ENCODE assay signal across 8 cellular contexts in the genomic region with DNA sequence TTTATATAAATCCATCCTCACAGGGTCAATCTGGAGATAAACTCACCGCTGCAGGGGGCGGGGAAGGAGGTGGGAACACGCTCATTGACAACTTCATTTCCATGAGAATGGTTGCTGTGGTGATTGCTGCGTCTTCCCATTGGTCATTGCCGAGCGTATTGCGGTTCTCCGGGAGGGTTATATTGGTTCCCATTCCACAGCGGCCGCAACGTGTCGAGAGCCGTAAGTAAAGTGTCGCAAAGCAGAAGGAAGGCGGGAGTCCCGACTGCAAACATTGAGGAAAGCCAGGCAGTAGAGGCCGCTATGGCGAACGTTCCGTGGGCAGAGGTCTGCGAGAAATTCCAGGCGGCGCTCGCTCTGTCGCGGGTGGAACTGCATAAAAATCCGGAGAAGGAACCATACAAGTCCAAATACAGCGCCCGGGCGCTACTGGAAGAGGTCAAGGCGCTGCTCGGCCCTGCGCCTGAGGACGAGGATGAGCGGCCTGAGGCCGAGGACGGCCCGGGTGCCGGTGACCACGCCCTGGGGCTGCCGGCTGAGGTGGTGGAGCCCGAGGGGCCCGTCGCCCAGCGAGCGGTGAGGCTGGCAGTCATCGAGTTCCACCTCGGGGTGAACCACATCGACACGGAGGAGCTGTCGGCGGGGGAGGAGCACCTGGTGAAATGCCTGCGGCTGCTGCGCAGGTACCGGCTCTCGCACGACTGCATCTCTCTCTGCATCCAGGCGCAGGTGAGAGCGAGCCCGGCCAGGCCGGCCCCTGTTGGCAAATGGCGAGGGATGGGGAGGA. TPM values are rescaled to one million over a fixed set of nuclear protein-coding genes. Genes with fewer than 3 reads are reported as not detected.
DNase-seq lines count a peak whose midpoint lies in the region; ATAC-seq and TF ChIP-seq lines count a peak whose summit lies in the region.

Gene KIFBP (plus strand): TSS at position 274 of the 787 bp plus-strand sequence. CDS start 30 bp downstream, at position 304.

- ATAC-seq in GM18505 (IDR thresholded peaks at IDR 0.05; ENCODE audit: unreplicated experiment) (peak; percentile 81), HG02970 (IDR thresholded peaks at IDR 0.05; ENCODE audit: low FRiP score, unreplicated experiment) (peak; percentile 85), aorta (ENCODE audit: low FRiP score) (peak; percentile 97)

- peak; percentile 61 for TF ChIP-seq CTCF in astrocyte of the cerebellum (IDR thresholded peaks at IDR 0.05; ENCODE audit: low read depth, low read length, missing control alignments)

- intact Hi-C loops in aorta (cut with DNase I) = loop anchor here in 1 of 2 donors (2.0 kb wide), 2 partner anchors 32 to 104 kb away; partner anchors contain the start of gene DDX21

- DNase-seq in NCI-H187 treated with DMSO at 0.1 percent for 48 hours (lab: John Stamatoyannopoulos, UW) (peak; percentile 83), T-helper 9 cell (peak; percentile 69), astrocyte of the cerebellum (ENCODE audit: low read depth) (peak; percentile 97), hepatic stellate cell (ENCODE audit: low spot score) (peak; percentile 95), aorta (peak; percentile 95 to 96)

- TF ChIP-seq POLR2A in GM18505 (IDR thresholded peaks at IDR 0.05; ENCODE audit: borderline replicate concordance, extremely low read depth, insufficient read depth, insufficient read length) = peak; percentile 82

- WGBS in aorta, 2 donors = 0% methylated on average over 59 to 62 of the region's 62 CpGs

- H3K27ac ChIP-seq in rectal smooth muscle tissue (ENCODE audit: low read depth, low read length) (peak within 1 kb of the TSS; percentile 74), aorta (ENCODE audit: low read depth in 1 of 2, low read length in 2 of 2) (peak within 1 kb of the TSS; percentile 18 to 85)

- H3K27me3 ChIP-seq in rectal smooth muscle tissue (ENCODE audit: control insufficient read depth, insufficient read depth, low read length) (no peaks in the 10 kb centered on the region), aorta (ENCODE audit: control insufficient read depth in 1 of 2, insufficient read depth in 2 of 2, low read length in 1 of 2) (no peaks in the 10 kb centered on the region)

- peaks cover 18% of the 10 kb centered on the region for H3K4me1 ChIP-seq in rectal smooth muscle tissue (ENCODE audit: control insufficient read depth, insufficient read depth, low read length)
- no peaks in the 10 kb centered on the region for H3K4me1 ChIP-seq in aorta (ENCODE audit: control insufficient read depth in 1 of 2, insufficient read depth in 2 of 2, low read length in 2 of 2)

- H3K36me3 ChIP-seq in rectal smooth muscle tissue (ENCODE audit: control insufficient read depth, insufficient read depth, low read length) = no peaks in the 10 kb centered on the region
- H3K36me3 ChIP-seq in aorta (ENCODE audit: control insufficient read depth in 1 of 2, insufficient read depth in 2 of 2, low read length in 1 of 2) = no peaks in the 10 kb centered on the region

- peak within 1 kb of the TSS; percentile 81 for H3K4me3 ChIP-seq in astrocyte of the cerebellum (ENCODE audit: low read depth, low read length)
- H3K4me3 ChIP-seq in rectal smooth muscle tissue (ENCODE audit: low read length) = peak within 1 kb of the TSS; percentile 93
- peak within 1 kb of the TSS; percentile 91 to 96 for H3K4me3 ChIP-seq in aorta (ENCODE audit: low read length in 2 of 2)

- no peaks in the 10 kb centered on the region for H3K9me3 ChIP-seq in aorta (ENCODE audit: control insufficient read depth, low read length)

- H3K9ac ChIP-seq in rectal smooth muscle tissue (ENCODE audit: low read length) = peak within 1 kb of the TSS; percentile 81

- in situ Hi-C loops in astrocyte of the cerebellum (cut with HindIII; ENCODE audit: low sequenced_read_pairs) = no loop called here

RNA-seq across cellular contexts. Expression of gene KIFBP, which starts in this region (rescaled TPM):
- 10 to 100 TPM; 27.4 to 28.4 TPM for total RNA-seq in aorta
- polyA plus RNA-seq in aorta = 10 to 100 TPM; 19.0 to 23.3 TPM

Comparison
In these comparisons a context has a peak if more than half of its experiments do, and no peak if none do; other contexts are left out.
1. Peak in every context shown above with its lines: DNase-seq, ATAC-seq, H3K4me3 ChIP-seq and H3K27ac ChIP-seq.